Comparison of ENCODE assay signal across 11 cellular contexts in genomic region chr4:101987623-101988243, GRCh38.
A peak's percentile ranks its signal among the peaks of the same experiment; 100 is the strongest.
DNase-seq lines count a peak whose midpoint lies in the region; ATAC-seq and TF ChIP-seq lines count a peak whose summit lies in the region.
"Had no signal": no experiment of that assay in that cellular context is flagged by ENCODE, and none has a peak within 500 bp of the region (broad histone marks: within the 10 kb centered on the region; RNA-seq: fewer than 3 reads in every experiment).

No MANE protein-coding gene starts in this region.

- peaks cover 3% of the 10 kb centered on the region for H3K9me3 Mint-ChIP-seq in endodermal cell
- H3K9me3 Mint-ChIP-seq: activated CD8-positive, alpha-beta T cell treated with anti-CD3 and anti-CD28 coated beads for 36 hours had no signal

- H3K4me2 ChIP-seq in mesenchymal stem cell (ENCODE audit: low read length, poor library complexity, severe bottlenecking) = no peak overlapping the region

- no peaks in the 10 kb centered on the region for H3K27me3 ChIP-seq in mesenchymal stem cell (ENCODE audit: control insufficient read depth in 1 of 2, insufficient read depth in 1 of 2, low read length in 2 of 2)
- no peaks in the 10 kb centered on the region for H3K27me3 ChIP-seq in endodermal cell (ENCODE audit: control insufficient read depth, insufficient read depth, low read length, poor library complexity, severe bottlenecking)

- no peak overlapping the region for H2BK12ac ChIP-seq in mesenchymal stem cell (ENCODE audit: low read length in 2 of 2)

- H3K18ac ChIP-seq in mesenchymal stem cell (ENCODE audit: low read depth in 1 of 2, low read length in 2 of 2) = no peak overlapping the region

- peaks cover 7% of the 10 kb centered on the region for H3K4me1 Mint-ChIP-seq in endodermal cell

- no peak overlapping the region for H4K8ac ChIP-seq in mesenchymal stem cell (ENCODE audit: low read length)

- H3K79me1 ChIP-seq in mesenchymal stem cell (replicated peaks; ENCODE audit: low read length, poor library complexity, severe bottlenecking) = no peaks in the 10 kb centered on the region

- H3K23ac ChIP-seq in mesenchymal stem cell (ENCODE audit: low read length in 2 of 2) = no peak overlapping the region

- no peak overlapping the region for H3K4ac ChIP-seq in mesenchymal stem cell (ENCODE audit: low read depth in 1 of 2, low read length in 2 of 2)

- ATAC-seq in GM18909 (IDR thresholded peaks at IDR 0.05; ENCODE audit: poor library complexity, unreplicated experiment) (peak; percentile 97), GM21825 (IDR thresholded peaks at IDR 0.05; ENCODE audit: unreplicated experiment) (peak; percentile 92), HG03196 (IDR thresholded peaks at IDR 0.05; ENCODE audit: unreplicated experiment) (peak; percentile 95)
- ATAC-seq: activated CD8-positive, alpha-beta T cell treated with anti-CD3 and anti-CD28 coated beads for 36 hours had no signal

- no peak overlapping the region for H2BK5ac ChIP-seq in mesenchymal stem cell (ENCODE audit: low read depth, low read length, poor library complexity, severe bottlenecking)

- H3K14ac ChIP-seq in mesenchymal stem cell (ENCODE audit: low read length in 2 of 2) = no peak overlapping the region

- no peak overlapping the region for H2AK5ac ChIP-seq in mesenchymal stem cell (ENCODE audit: low read length, severe bottlenecking)

- H2AFZ ChIP-seq in mesenchymal stem cell (ENCODE audit: low read depth, low read length) = no peak overlapping the region

- no peak overlapping the region for H3K9ac ChIP-seq in mesenchymal stem cell (ENCODE audit: low read length)
- H3K9ac ChIP-seq in endodermal cell (ENCODE audit: extremely low read depth, low read length, poor library complexity, severe bottlenecking) = no peak overlapping the region

- H4K91ac ChIP-seq in mesenchymal stem cell (ENCODE audit: low read length) = no peak overlapping the region

- H2BK120ac ChIP-seq in mesenchymal stem cell (ENCODE audit: low read depth, low read length) = no peak overlapping the region

- H3K36me3 ChIP-seq in mesenchymal stem cell (ENCODE audit: control insufficient read depth in 1 of 2, insufficient read depth in 2 of 2, low read depth in 1 of 2, low read length in 2 of 2) (no peaks in the 10 kb centered on the region), endodermal cell (ENCODE audit: control insufficient read depth, insufficient read depth, low read length) (no peaks in the 10 kb centered on the region)

- no peak overlapping the region for H3K4me3 Mint-ChIP-seq in endodermal cell
- H3K4me3 Mint-ChIP-seq: activated CD8-positive, alpha-beta T cell treated with anti-CD3 and anti-CD28 coated beads for 36 hours had no signal

- peak; percentile 89 for DNase-seq in mesenchymal stem cell
- DNase-seq in endodermal cell = no peak
- DNase-seq in AG08395 (ENCODE audit: low spot score) = no peak
- DNase-seq in activated CD8-positive, alpha-beta memory T cell treated with anti-CD3 and anti-CD28 coated beads, Interleukin-2, amount 50 U/mL, for 4 hours = no peak
- DNase-seq in activated T-cell treated with anti-CD3 and anti-CD28 coated beads, Interleukin-2, amount 50 U/mL, for 1 hour = no peak
- DNase-seq: activated CD8-positive, alpha-beta T cell treated with anti-CD3 and anti-CD28 coated beads for 36 hours; NCI-H510A treated with DMSO at 0.1 percent for 48 hours; stimulated activated naive CD4-positive, alpha-beta T cell had no signal

- 17% methylated on average over 4 of the region's 5 CpGs for WGBS in mesenchymal stem cell
- WGBS in endodermal cell (ENCODE audit: insufficient coverage in 1 of 2, insufficient read length in 1 of 2), 2 experiments = 92 to 97% methylated on average over 3 to 5 of the region's 5 CpGs

- H3K9me3 ChIP-seq in mesenchymal stem cell (ENCODE audit: control insufficient read depth, low read length) (peaks cover 6% of the 10 kb centered on the region), endodermal cell (ENCODE audit: control insufficient read depth, low read length) (no peaks in the 10 kb centered on the region)

- H3K4me1 ChIP-seq in mesenchymal stem cell (ENCODE audit: control insufficient read depth, insufficient read depth, low read depth, low read length) (no peaks in the 10 kb centered on the region), endodermal cell (ENCODE audit: control insufficient read depth, insufficient read depth, low read length) (no peaks in the 10 kb centered on the region)

- H3K4me3 ChIP-seq in mesenchymal stem cell (ENCODE audit: insufficient read depth in 1 of 2, low read depth in 1 of 2, low read length in 2 of 2) = no peak overlapping the region
- H3K4me3 ChIP-seq in endodermal cell (ENCODE audit: low read length) = no peak overlapping the region

- no peaks in the 10 kb centered on the region for H3K27me3 Mint-ChIP-seq in endodermal cell (ENCODE audit: insufficient read depth)

- no peak overlapping the region for H3K27ac ChIP-seq in mesenchymal stem cell (ENCODE audit: low read length, poor library complexity, severe bottlenecking)
- H3K27ac ChIP-seq in endodermal cell (ENCODE audit: low read depth, low read length) = no peak overlapping the region

- no peak overlapping the region for H3K27ac Mint-ChIP-seq in endodermal cell
- H3K27ac Mint-ChIP-seq: activated CD8-positive, alpha-beta T cell treated with anti-CD3 and anti-CD28 coated beads for 36 hours had no signal

- no peaks in the 10 kb centered on the region for H3K36me3 Mint-ChIP-seq in endodermal cell (ENCODE audit: low read depth)

- TF ChIP-seq CTCF in endodermal cell (conservative IDR thresholded peaks at IDR 0.05) = no peak

- no peak overlapping the region for H2BK15ac ChIP-seq in mesenchymal stem cell (ENCODE audit: low read depth, poor library complexity, severe bottlenecking)
